ENCODE assay signal across 1 cellular context in genomic region chr10:91632671-91633550, GRCh38.
TF ChIP-seq lines count a peak whose summit lies in the region.

Gene PPP1R3C (minus strand): TSS chr10:91633071. CDS start chr10:91632969, 102 bp downstream.

TF ChIP-seq in HepG2, 621 proteins besides CTCF, POLR2A, EP300 and RAD21 (continued from another document and continues in another):
- peak; percentile 96 for TF ChIP-seq AKNA (CRISPR knock-in tag; IDR thresholded peaks at IDR 0.05; ENCODE audit: borderline replicate concordance)
- TF ChIP-seq THYN1 (CRISPR knock-in tag; IDR thresholded peaks at IDR 0.05; ENCODE audit: borderline replicate concordance, low read depth): peak; percentile 86
- TF ChIP-seq ZNF564 (CRISPR knock-in tag; IDR thresholded peaks at IDR 0.05): peak; percentile 100
- peak; percentile 97; the same call in 1 of the 2 replicates for TF ChIP-seq SMAD9 (CRISPR knock-in tag; IDR thresholded peaks at IDR 0.05)
- peak; percentile 87 for TF ChIP-seq ZFP37 (CRISPR knock-in tag; IDR thresholded peaks at IDR 0.05; ENCODE audit: borderline replicate concordance)
- no peak for TF ChIP-seq TBP (CRISPR knock-in tag; IDR thresholded peaks at IDR 0.05)
- TF ChIP-seq ZNF569 (CRISPR knock-in tag; IDR thresholded peaks at IDR 0.05; ENCODE audit: borderline replicate concordance): peak; percentile 60; the same call in 1 of the 2 replicates
- peak; percentile 89; the same call in 1 of the 2 replicates for TF ChIP-seq ZNF142 (CRISPR knock-in tag; IDR thresholded peaks at IDR 0.05)
- no peak for TF ChIP-seq SP5 (CRISPR knock-in tag; IDR thresholded peaks at IDR 0.05; ENCODE audit: borderline replicate concordance, low read depth)
- TF ChIP-seq ZNF510 (CRISPR knock-in tag; IDR thresholded peaks at IDR 0.05; ENCODE audit: low read depth): peak; percentile 97
- peak; percentile 85; the same call in 1 of the 2 replicates for TF ChIP-seq MYNN (CRISPR knock-in tag; IDR thresholded peaks at IDR 0.05; ENCODE audit: low read depth)
- peak; percentile 87 for TF ChIP-seq ELF3 (CRISPR knock-in tag; IDR thresholded peaks at IDR 0.05)
- TF ChIP-seq U2AF1 (optimal IDR thresholded peaks at IDR 0.05; ENCODE audit: low read depth, low read length): peak; percentile 31
- TF ChIP-seq, protein P1, sequence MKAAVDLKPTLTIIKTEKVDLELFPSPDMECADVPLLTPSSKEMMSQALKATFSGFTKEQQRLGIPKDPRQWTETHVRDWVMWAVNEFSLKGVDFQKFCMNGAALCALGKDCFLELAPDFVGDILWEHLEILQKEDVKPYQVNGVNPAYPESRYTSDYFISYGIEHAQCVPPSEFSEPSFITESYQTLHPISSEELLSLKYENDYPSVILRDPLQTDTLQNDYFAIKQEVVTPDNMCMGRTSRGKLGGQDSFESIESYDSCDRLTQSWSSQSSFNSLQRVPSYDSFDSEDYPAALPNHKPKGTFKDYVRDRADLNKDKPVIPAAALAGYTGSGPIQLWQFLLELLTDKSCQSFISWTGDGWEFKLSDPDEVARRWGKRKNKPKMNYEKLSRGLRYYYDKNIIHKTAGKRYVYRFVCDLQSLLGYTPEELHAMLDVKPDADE (CRISPR knock-in tag; IDR thresholded peaks at IDR 0.05): peak; percentile 87; the same call in 1 of the 2 replicates
- TF ChIP-seq MED13 (CRISPR knock-in tag; IDR thresholded peaks at IDR 0.05): peak; percentile 88
- peak; percentile 99 for TF ChIP-seq KLF11 (CRISPR knock-in tag; IDR thresholded peaks at IDR 0.05)
- no peak for TF ChIP-seq NR3C1 (CRISPR knock-in tag; IDR thresholded peaks at IDR 0.05)
- peak; percentile 99 for TF ChIP-seq ZNF558 (CRISPR knock-in tag; IDR thresholded peaks at IDR 0.05; ENCODE audit: borderline replicate concordance)
- TF ChIP-seq TBL1XR1 (IDR thresholded peaks at IDR 0.05; ENCODE audit: borderline replicate concordance, low read length, partially characterized antibody): no peak
- TF ChIP-seq PHF21A (CRISPR knock-in tag; IDR thresholded peaks at IDR 0.05): peak; percentile 99
- TF ChIP-seq IKZF1 (IDR thresholded peaks at IDR 0.05): no peak
- TF ChIP-seq ARNTL (CRISPR knock-in tag; IDR thresholded peaks at IDR 0.05): peak; percentile 99
- TF ChIP-seq, protein P2, sequence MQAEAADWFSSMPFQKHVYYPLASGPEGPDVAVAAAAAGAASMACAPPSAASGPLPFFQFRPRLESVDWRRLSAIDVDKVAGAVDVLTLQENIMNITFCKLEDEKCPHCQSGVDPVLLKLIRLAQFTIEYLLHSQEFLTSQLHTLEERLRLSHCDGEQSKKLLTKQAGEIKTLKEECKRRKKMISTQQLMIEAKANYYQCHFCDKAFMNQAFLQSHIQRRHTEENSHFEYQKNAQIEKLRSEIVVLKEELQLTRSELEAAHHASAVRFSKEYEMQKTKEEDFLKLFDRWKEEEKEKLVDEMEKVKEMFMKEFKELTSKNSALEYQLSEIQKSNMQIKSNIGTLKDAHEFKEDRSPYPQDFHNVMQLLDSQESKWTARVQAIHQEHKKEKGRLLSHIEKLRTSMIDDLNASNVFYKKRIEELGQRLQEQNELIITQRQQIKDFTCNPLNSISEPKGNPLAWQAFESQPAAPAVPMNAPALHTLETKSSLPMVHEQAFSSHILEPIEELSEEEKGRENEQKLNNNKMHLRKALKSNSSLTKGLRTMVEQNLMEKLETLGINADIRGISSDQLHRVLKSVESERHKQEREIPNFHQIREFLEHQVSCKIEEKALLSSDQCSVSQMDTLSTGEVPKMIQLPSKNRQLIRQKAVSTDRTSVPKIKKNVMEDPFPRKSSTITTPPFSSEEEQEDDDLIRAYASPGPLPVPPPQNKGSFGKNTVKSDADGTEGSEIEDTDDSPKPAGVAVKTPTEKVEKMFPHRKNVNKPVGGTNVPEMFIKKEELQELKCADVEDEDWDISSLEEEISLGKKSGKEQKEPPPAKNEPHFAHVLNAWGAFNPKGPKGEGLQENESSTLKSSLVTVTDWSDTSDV (CRISPR knock-in tag; IDR thresholded peaks at IDR 0.05): peak; percentile 98; the same call in 1 of the 2 replicates
- peak; percentile 98 for TF ChIP-seq ZNF607 (CRISPR knock-in tag; IDR thresholded peaks at IDR 0.05; ENCODE audit: borderline replicate concordance)
- TF ChIP-seq SRSF9 (IDR thresholded peaks at IDR 0.05; ENCODE audit: borderline replicate concordance, insufficient read depth, low read depth, low read length, poor library complexity, severe bottlenecking): no peak
- TF ChIP-seq CEBPB (IDR thresholded peaks at IDR 0.05; ENCODE audit: borderline replicate concordance, low read depth, low read length): no peak
- TF ChIP-seq HINFP (CRISPR knock-in tag; IDR thresholded peaks at IDR 0.05; ENCODE audit: low read depth): 0 out of 2 replicates have a peak, but pooled peaks have one; percentile 58
- no peak for TF ChIP-seq FOXA1 (IDR thresholded peaks at IDR 0.05)
- TF ChIP-seq FOXA1 (CRISPR knock-in tag; IDR thresholded peaks at IDR 0.05): no peak
- TF ChIP-seq ZNF460 (CRISPR knock-in tag; IDR thresholded peaks at IDR 0.05; ENCODE audit: borderline replicate concordance): peak; percentile 78
- no peak for TF ChIP-seq ZBTB21 (CRISPR knock-in tag; IDR thresholded peaks at IDR 0.05)
- TF ChIP-seq PCBP1 (IDR thresholded peaks at IDR 0.05; ENCODE audit: borderline replicate concordance, low read depth, low read length): 0 out of 2 replicates have a peak, but pooled peaks have one; percentile 33
- peak; percentile 79 for TF ChIP-seq THAP11 (CRISPR knock-in tag; IDR thresholded peaks at IDR 0.05)
- TF ChIP-seq MIER3 (CRISPR knock-in tag; IDR thresholded peaks at IDR 0.05; ENCODE audit: borderline replicate concordance): peak; percentile 88; the same call in 1 of the 2 replicates
- TF ChIP-seq BCLAF1 (IDR thresholded peaks at IDR 0.05): no peak
- TF ChIP-seq KLF15 (CRISPR knock-in tag; IDR thresholded peaks at IDR 0.05; ENCODE audit: borderline replicate concordance): peak; percentile 37; the same call in 1 of the 2 replicates
- TF ChIP-seq TBX3 (IDR thresholded peaks at IDR 0.05; ENCODE audit: borderline replicate concordance): no peak
- TF ChIP-seq ZNF10 (CRISPR knock-in tag; IDR thresholded peaks at IDR 0.05; ENCODE audit: borderline replicate concordance, low read depth): 0 out of 2 replicates have a peak, but pooled peaks have one; percentile 68
- TF ChIP-seq GFI1 (CRISPR knock-in tag; IDR thresholded peaks at IDR 0.05; ENCODE audit: borderline replicate concordance): peak; percentile 83; the same call in 1 of the 2 replicates
